In genomic region chr1:238652346-238652968, GRCh38 we compare ENCODE assay signal across 17 cellular contexts.
DNase-seq lines count a peak whose midpoint lies in the region; ATAC-seq and TF ChIP-seq lines count a peak whose summit lies in the region.
"Had no signal": no experiment of that assay in that cellular context is flagged by ENCODE, and none has a peak within 500 bp of the region (broad histone marks: within the 10 kb centered on the region; RNA-seq: fewer than 3 reads in every experiment).

No MANE protein-coding gene starts in this region.

- peak overlapping the region; percentile 25 for H3K27ac ChIP-seq in RWPE2 (ENCODE audit: poor library complexity, severe bottlenecking)
- H3K27ac ChIP-seq in naive thymus-derived CD4-positive, alpha-beta T cell (ENCODE audit: low read depth, low read length): no peak overlapping the region
- H3K27ac ChIP-seq: gastroesophageal sphincter, suprapubic skin had no signal

- H3K27ac Mint-ChIP-seq in naive thymus-derived CD4-positive, alpha-beta T cell: no peak overlapping the region
- H3K27ac Mint-ChIP-seq: activated CD4-positive, alpha-beta memory T cell treated with anti-CD3 and anti-CD28 coated beads, Interleukin-2, amount 10 ng/mL, durations not matched to agents 7 days and 5 days; nephron had no signal

- H3K4me3 Mint-ChIP-seq in naive thymus-derived CD4-positive, alpha-beta T cell: no peak overlapping the region
- H3K4me3 Mint-ChIP-seq: activated CD4-positive, alpha-beta memory T cell treated with anti-CD3 and anti-CD28 coated beads, Interleukin-2, amount 10 ng/mL, durations not matched to agents 7 days and 5 days; nephron had no signal

- CTCF ChIA-PET in naive thymus-derived CD4-positive, alpha-beta T cell (lab: Charles Lee): no interaction called here

- H3K4me1 ChIP-seq in RWPE2 (ENCODE audit: insufficient read depth, poor library complexity, severe bottlenecking): peaks cover 23% of the 10 kb centered on the region
- no peaks in the 10 kb centered on the region for H3K4me1 ChIP-seq in naive thymus-derived CD4-positive, alpha-beta T cell (ENCODE audit: control insufficient read depth in 2 of 2, insufficient read depth in 2 of 2, low read length in 2 of 2)
- H3K4me1 ChIP-seq: gastroesophageal sphincter, suprapubic skin had no signal

- intact Hi-C loops in naive thymus-derived CD4-positive, alpha-beta T cell (cut with micrococcal nuclease): no loop called here

- H3K27me3 Mint-ChIP-seq in naive thymus-derived CD4-positive, alpha-beta T cell: no peaks in the 10 kb centered on the region
- H3K27me3 Mint-ChIP-seq: activated CD4-positive, alpha-beta memory T cell treated with anti-CD3 and anti-CD28 coated beads, Interleukin-2, amount 10 ng/mL, durations not matched to agents 7 days and 5 days had no signal

- H3K9me3 ChIP-seq in RWPE2 (ENCODE audit: severe bottlenecking): no peaks in the 10 kb centered on the region
- no peaks in the 10 kb centered on the region for H3K9me3 ChIP-seq in naive thymus-derived CD4-positive, alpha-beta T cell (ENCODE audit: control insufficient read depth in 2 of 3, low read length in 3 of 3)
- H3K9me3 ChIP-seq: gastroesophageal sphincter, suprapubic skin had no signal

- H3K4me1 Mint-ChIP-seq in naive thymus-derived CD4-positive, alpha-beta T cell: no peaks in the 10 kb centered on the region
- H3K4me1 Mint-ChIP-seq: activated CD4-positive, alpha-beta memory T cell treated with anti-CD3 and anti-CD28 coated beads, Interleukin-2, amount 10 ng/mL, durations not matched to agents 7 days and 5 days had no signal

- POLR2A ChIA-PET in naive thymus-derived CD4-positive, alpha-beta T cell (lab: Charles Lee): no interaction called here

- TF ChIP-seq CTCF in RWPE2 (IDR thresholded peaks at IDR 0.05; ENCODE audit: poor library complexity, severe bottlenecking) (no peak), epithelial cell of esophagus (IDR thresholded peaks at IDR 0.05; ENCODE audit: insufficient read depth, low read depth, low read length, missing control alignments) (no peak)

- H3K36me3 Mint-ChIP-seq in naive thymus-derived CD4-positive, alpha-beta T cell: no peaks in the 10 kb centered on the region

- no peak for ATAC-seq in RWPE2 (ENCODE audit: low read depth)
- no peak for ATAC-seq in naive thymus-derived CD4-positive, alpha-beta T cell
- ATAC-seq: gastroesophageal sphincter had no signal

- H3K36me3 ChIP-seq in RWPE2 (ENCODE audit: low read depth): no peaks in the 10 kb centered on the region
- no peaks in the 10 kb centered on the region for H3K36me3 ChIP-seq in naive thymus-derived CD4-positive, alpha-beta T cell (ENCODE audit: control insufficient read depth in 2 of 3, insufficient read depth in 3 of 3, low read length in 3 of 3)
- H3K36me3 ChIP-seq: gastroesophageal sphincter, suprapubic skin had no signal

- H3K9me3 Mint-ChIP-seq in naive thymus-derived CD4-positive, alpha-beta T cell: peaks cover 0 to 9% (median 0%) of the 10 kb centered on the region in 11 donors
- H3K9me3 Mint-ChIP-seq: nephron had no signal

- DNase-seq in ELR (ENCODE audit: low read depth): peak; percentile 91
- no peak for DNase-seq in RWPE2 (ENCODE audit: low spot score)
- peak; percentile 69 for DNase-seq in epithelial cell of esophagus (ENCODE audit: low read depth)
- DNase-seq in skeletal muscle cell (ENCODE audit: low read depth): peak; percentile 87
- DNase-seq in activated gamma-delta T cell treated with Interleukin-2 at 50 U/mL for 16 hours: no peak
- no peak for DNase-seq in naive thymus-derived CD4-positive, alpha-beta T cell
- no peak for DNase-seq in iPS-NIHi7 (ENCODE audit: extremely low spot score)
- DNase-seq in cerebellar cortex (ENCODE audit: low spot score): no peak
- DNase-seq: activated CD4-positive, alpha-beta memory T cell treated with anti-CD3 and anti-CD28 coated beads, Interleukin-2, amount 10 ng/mL, durations not matched to agents 7 days and 5 days; amygdala; DMS153; NCI-H2081; NCI-H524; stimulated activated CD4-positive, alpha-beta T cell treated with anti-CD3 and anti-CD28 coated beads, Interleukin-1b, Interleukin-23, amount 100 ng/mL, for 48 hours had no signal

- H3K4me3 ChIP-seq in RWPE2 (ENCODE audit: severe bottlenecking): no peak overlapping the region
- no peak overlapping the region for H3K4me3 ChIP-seq in epithelial cell of esophagus (ENCODE audit: low read length)
- H3K4me3 ChIP-seq in skeletal muscle cell (ENCODE audit: low read depth, low read length): no peak overlapping the region
- no peak overlapping the region for H3K4me3 ChIP-seq in naive thymus-derived CD4-positive, alpha-beta T cell (ENCODE audit: low read length)
- H3K4me3 ChIP-seq: gastroesophageal sphincter, suprapubic skin had no signal

- no peaks in the 10 kb centered on the region for H3K27me3 ChIP-seq in RWPE2 (ENCODE audit: insufficient read depth, poor library complexity, severe bottlenecking)
- H3K27me3 ChIP-seq in naive thymus-derived CD4-positive, alpha-beta T cell (ENCODE audit: control insufficient read depth in 2 of 2, insufficient read depth in 2 of 2, low read length in 2 of 2): no peaks in the 10 kb centered on the region
- H3K27me3 ChIP-seq: gastroesophageal sphincter, suprapubic skin had no signal

Comparison
In these comparisons a context has a peak if more than half of its experiments do, and no peak if none do; other contexts are left out.
1. DNase-seq: peak in ELR (single experiment), epithelial cell of esophagus (single experiment) and skeletal muscle cell (single experiment); none in RWPE2 (single experiment), activated gamma-delta T cell treated with Interleukin-2 at 50 U/mL for 16 hours (single experiment), naive thymus-derived CD4-positive, alpha-beta T cell (0 of 9), iPS-NIHi7 (single experiment) and cerebellar cortex (single experiment).